Comparison of ENCODE assay signal across 1 cellular context in genomic region chr3:161332792-161333191, GRCh38.
TF ChIP-seq lines count a peak whose summit lies in the region.

No MANE protein-coding gene starts in this region.

TF ChIP-seq in HepG2, 621 proteins besides CTCF, POLR2A, EP300 and RAD21 (continued from another document and continues in another):
- TF ChIP-seq, protein P1, sequence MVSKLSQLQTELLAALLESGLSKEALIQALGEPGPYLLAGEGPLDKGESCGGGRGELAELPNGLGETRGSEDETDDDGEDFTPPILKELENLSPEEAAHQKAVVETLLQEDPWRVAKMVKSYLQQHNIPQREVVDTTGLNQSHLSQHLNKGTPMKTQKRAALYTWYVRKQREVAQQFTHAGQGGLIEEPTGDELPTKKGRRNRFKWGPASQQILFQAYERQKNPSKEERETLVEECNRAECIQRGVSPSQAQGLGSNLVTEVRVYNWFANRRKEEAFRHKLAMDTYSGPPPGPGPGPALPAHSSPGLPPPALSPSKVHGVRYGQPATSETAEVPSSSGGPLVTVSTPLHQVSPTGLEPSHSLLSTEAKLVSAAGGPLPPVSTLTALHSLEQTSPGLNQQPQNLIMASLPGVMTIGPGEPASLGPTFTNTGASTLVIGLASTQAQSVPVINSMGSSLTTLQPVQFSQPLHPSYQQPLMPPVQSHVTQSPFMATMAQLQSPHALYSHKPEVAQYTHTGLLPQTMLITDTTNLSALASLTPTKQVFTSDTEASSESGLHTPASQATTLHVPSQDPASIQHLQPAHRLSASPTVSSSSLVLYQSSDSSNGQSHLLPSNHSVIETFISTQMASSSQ (IDR thresholded peaks at IDR 0.05; ENCODE audit: low read depth) = no peak
- TF ChIP-seq, protein P1 (CRISPR knock-in tag; IDR thresholded peaks at IDR 0.05; ENCODE audit: borderline replicate concordance) = no peak
- TF ChIP-seq ZFP41 (CRISPR knock-in tag; IDR thresholded peaks at IDR 0.05; ENCODE audit: borderline replicate concordance) = no peak
- TF ChIP-seq SUZ12 (IDR thresholded peaks at IDR 0.05; ENCODE audit: low read depth, low read length) = no peak
- no peak for TF ChIP-seq TMF1 (CRISPR knock-in tag; IDR thresholded peaks at IDR 0.05; ENCODE audit: low read depth)
- peak; percentile 69; the same call in 1 of the 2 replicates for TF ChIP-seq FOSL1 (CRISPR knock-in tag; IDR thresholded peaks at IDR 0.05; ENCODE audit: borderline replicate concordance)
- no peak for TF ChIP-seq ZBTB7A (CRISPR knock-in tag; IDR thresholded peaks at IDR 0.05)
- TF ChIP-seq ZFP91 (CRISPR knock-in tag; IDR thresholded peaks at IDR 0.05; ENCODE audit: borderline replicate concordance) = no peak
- TF ChIP-seq ZNF780A (CRISPR knock-in tag; IDR thresholded peaks at IDR 0.05) = no peak
- TF ChIP-seq THAP11 (CRISPR knock-in tag; IDR thresholded peaks at IDR 0.05) = peak; percentile 45; the same call in 1 of the 2 replicates
- TF ChIP-seq NFYB (CRISPR knock-in tag; IDR thresholded peaks at IDR 0.05) = no peak
- TF ChIP-seq DMAP1 (CRISPR knock-in tag; IDR thresholded peaks at IDR 0.05) = no peak
- no peak for TF ChIP-seq ZFP36L1 (CRISPR knock-in tag; IDR thresholded peaks at IDR 0.05)
- no peak for TF ChIP-seq ZKSCAN5 (CRISPR knock-in tag; IDR thresholded peaks at IDR 0.05)
- TF ChIP-seq YEATS4 (CRISPR knock-in tag; IDR thresholded peaks at IDR 0.05; ENCODE audit: borderline replicate concordance) = no peak
- TF ChIP-seq TCF12 (IDR thresholded peaks at IDR 0.05) = no peak
- no peak for TF ChIP-seq TCF12 (CRISPR knock-in tag; IDR thresholded peaks at IDR 0.05)
- TF ChIP-seq, protein P2, sequence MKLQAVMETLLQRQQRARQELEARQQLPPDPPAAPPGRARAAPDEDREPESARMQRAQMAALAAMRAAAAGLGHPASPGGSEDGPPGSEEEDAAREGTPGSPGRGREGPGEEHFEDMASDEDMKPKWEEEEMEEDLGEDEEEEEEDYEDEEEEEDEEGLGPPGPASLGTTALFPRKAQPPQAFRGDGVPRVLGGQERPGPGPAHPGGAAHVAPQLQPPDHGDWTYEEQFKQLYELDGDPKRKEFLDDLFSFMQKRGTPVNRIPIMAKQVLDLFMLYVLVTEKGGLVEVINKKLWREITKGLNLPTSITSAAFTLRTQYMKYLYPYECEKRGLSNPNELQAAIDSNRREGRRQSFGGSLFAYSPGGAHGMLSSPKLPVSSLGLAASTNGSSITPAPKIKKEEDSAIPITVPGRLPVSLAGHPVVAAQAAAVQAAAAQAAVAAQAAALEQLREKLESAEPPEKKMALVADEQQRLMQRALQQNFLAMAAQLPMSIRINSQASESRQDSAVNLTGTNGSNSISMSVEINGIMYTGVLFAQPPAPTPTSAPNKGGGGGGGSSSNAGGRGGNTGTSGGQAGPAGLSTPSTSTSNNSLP (IDR thresholded peaks at IDR 0.05; ENCODE audit: low read depth, low read length) = peak; percentile 65; the same call in 1 of the 2 replicates
- TF ChIP-seq MAF1 (CRISPR knock-in tag; IDR thresholded peaks at IDR 0.05; ENCODE audit: borderline replicate concordance) = no peak
- no peak for TF ChIP-seq ZNF609 (CRISPR knock-in tag; IDR thresholded peaks at IDR 0.05; ENCODE audit: borderline replicate concordance)
- TF ChIP-seq DDIT3 (CRISPR knock-in tag; IDR thresholded peaks at IDR 0.05) = no peak
- no peak for TF ChIP-seq ZBTB2 (CRISPR knock-in tag; IDR thresholded peaks at IDR 0.05; ENCODE audit: low read depth)
- TF ChIP-seq TAF1 (CRISPR knock-in tag; IDR thresholded peaks at IDR 0.05) = no peak
- no peak for TF ChIP-seq POGK (CRISPR knock-in tag; conservative IDR thresholded peaks at IDR 0.05)
- no peak for TF ChIP-seq ZNF501 (CRISPR knock-in tag; IDR thresholded peaks at IDR 0.05)
- TF ChIP-seq BCL6 (CRISPR knock-in tag; IDR thresholded peaks at IDR 0.05) = 0 out of 2 replicates have a peak, but pooled peaks have one; percentile 35
- no peak for TF ChIP-seq ZNF577 (CRISPR knock-in tag; IDR thresholded peaks at IDR 0.05; ENCODE audit: borderline replicate concordance, low read depth)
- TF ChIP-seq KDM1A (CRISPR knock-in tag; IDR thresholded peaks at IDR 0.05) = no peak
- no peak for TF ChIP-seq SOX13 (IDR thresholded peaks at IDR 0.05)
- 0 out of 4 replicates have a peak, but pooled peaks of 1 of the 2 experiments have one; percentile 28 for TF ChIP-seq SOX13 (CRISPR knock-in tag; conservative IDR thresholded peaks at IDR 0.05 in 1 of 2, IDR thresholded peaks at IDR 0.05 in 1 of 2)
- no peak for TF ChIP-seq RCOR2 (CRISPR knock-in tag; IDR thresholded peaks at IDR 0.05)
- peak; percentile 55; the same call in 1 of the 2 replicates for TF ChIP-seq ZNF614 (CRISPR knock-in tag; IDR thresholded peaks at IDR 0.05; ENCODE audit: borderline replicate concordance)
- no peak for TF ChIP-seq ZNF709 (CRISPR knock-in tag; IDR thresholded peaks at IDR 0.05)
- TF ChIP-seq GTF3A (CRISPR knock-in tag; conservative IDR thresholded peaks at IDR 0.05) = no peak
- TF ChIP-seq HOXA9 (CRISPR knock-in tag; IDR thresholded peaks at IDR 0.05; ENCODE audit: borderline replicate concordance) = no peak
